In genomic region chrX:31608651-31609050, GRCh38 we compare ENCODE assay signal across 15 cellular contexts.
"Had no signal": no experiment of that assay in that cellular context is flagged by ENCODE, and none has a peak within 500 bp of the region (broad histone marks: within the 10 kb centered on the region; RNA-seq: fewer than 3 reads in every experiment).

No MANE protein-coding gene starts in this region.

- H3K27ac ChIP-seq: ascending aorta, coronary artery, left ventricle myocardium inferior, right lobe of liver, spleen, transverse colon, WERI-Rb-1 had no signal

- DNase-seq: activated CD4-positive, alpha-beta T cell treated with anti-CD3 and anti-CD28 coated beads for 36 hours; activated naive CD4-positive, alpha-beta T cell treated with Interleukin-2 at 50 U/mL for 16 hours; activated naive CD8-positive, alpha-beta T cell treated with anti-CD3 and anti-CD28 coated beads, Interleukin-2, amount 50 U/mL, for 24 hours; effector CD8-positive, alpha-beta T cell; glutamatergic neuron; left ventricle myocardium inferior; right lobe of liver; spleen; stimulated activated CD4-positive, alpha-beta T cell treated with anti-CD3 and anti-CD28 coated beads, Interleukin-2, amount 100 ng/mL, for 24 hours; stimulated activated naive B cell treated with anti-CD40 and anti-IgM and Interleukin-4, amounts not matched to agents 10 μg/mL and 1 μg/mL and 100 μg/mL, for 72 hours; T-helper 1 cell; transverse colon; WERI-Rb-1 had no signal

- H3K4me1 ChIP-seq: ascending aorta, left ventricle myocardium inferior, right lobe of liver, spleen, transverse colon had no signal

- H3K9me3 ChIP-seq: ascending aorta, left ventricle myocardium inferior, right lobe of liver, spleen, transverse colon had no signal

- H3K36me3 ChIP-seq: ascending aorta, left ventricle myocardium inferior, right lobe of liver, spleen, transverse colon, WERI-Rb-1 had no signal

- H3K4me3 ChIP-seq: ascending aorta, coronary artery, left ventricle myocardium inferior, right lobe of liver, spleen, transverse colon had no signal

- ATAC-seq: activated CD4-positive, alpha-beta T cell treated with anti-CD3 and anti-CD28 coated beads for 36 hours; activated naive CD8-positive, alpha-beta T cell treated with anti-CD3 and anti-CD28 coated beads, Interleukin-2, amount 50 U/mL, for 24 hours; right lobe of liver; stimulated activated naive B cell treated with anti-CD40 and anti-IgM and Interleukin-4, amounts not matched to agents 10 μg/mL and 1 μg/mL and 100 μg/mL, for 72 hours had no signal

- H3K27me3 ChIP-seq: ascending aorta, right lobe of liver, spleen, transverse colon had no signal
